Comparison of ENCODE assay signal across 8 cellular contexts in the genomic region with DNA sequence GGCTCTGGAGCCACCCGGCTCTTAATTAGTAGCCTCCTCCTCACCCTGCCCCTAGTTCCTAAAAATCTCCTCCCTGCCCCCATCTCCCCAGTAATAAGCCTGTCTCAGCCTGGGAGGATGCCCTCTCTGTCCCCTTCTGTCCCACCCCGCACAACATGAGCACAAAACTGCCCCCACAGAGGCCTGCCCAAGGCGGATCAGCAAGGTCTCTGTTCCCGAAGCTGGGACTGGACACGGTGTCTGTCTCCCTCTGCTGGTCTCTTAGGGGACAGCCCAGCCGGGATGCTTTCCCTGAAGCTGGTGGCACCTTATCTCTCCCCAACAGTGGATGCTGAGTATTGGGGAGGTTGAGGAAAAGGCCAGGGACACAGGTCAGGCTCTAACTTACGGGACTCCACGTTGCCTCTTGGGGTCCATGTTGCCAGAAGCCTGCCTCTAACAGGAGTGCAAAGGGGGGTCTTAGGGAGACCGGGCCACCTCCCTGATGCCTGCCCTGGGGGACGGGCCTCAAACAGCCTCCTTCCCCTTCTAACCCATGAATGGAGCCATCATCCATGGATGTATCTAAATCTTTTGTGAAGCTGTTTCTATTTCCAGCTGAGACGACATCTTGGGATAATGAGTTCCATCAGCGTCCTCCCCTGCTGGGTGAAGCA. TPM values are rescaled to one million over a fixed set of nuclear protein-coding genes. Genes with fewer than 3 reads are reported as not detected.
DNase-seq lines count a peak whose midpoint lies in the region; ATAC-seq and TF ChIP-seq lines count a peak whose summit lies in the region.

No MANE protein-coding gene starts in this region.

- no peak overlapping the region for H3K27ac ChIP-seq in thoracic aorta

- H3K27me3 Mint-ChIP-seq in activated T-helper 17 cell treated with anti-CD3 and anti-CD28 coated beads, Interleukin-2, amount 50 U/mL, for 72 hours: no peaks in the 10 kb centered on the region

- no peak overlapping the region for H3K4me3 ChIP-seq in GM12864 (ENCODE audit: low read depth, low read length)
- H3K4me3 ChIP-seq in fibroblast of the aortic adventitia (ENCODE audit: low read depth, low read length): no peak overlapping the region
- no peak overlapping the region for H3K4me3 ChIP-seq in thoracic aorta

- H3K4me1 ChIP-seq in thoracic aorta (ENCODE audit: control insufficient read depth in 1 of 2, low read depth in 2 of 2): peaks cover 0 to 15% of the 10 kb centered on the region in 2 donors

- H3K9me3 Mint-ChIP-seq in activated T-helper 17 cell treated with anti-CD3 and anti-CD28 coated beads, Interleukin-2, amount 50 U/mL, for 72 hours: no peaks in the 10 kb centered on the region

- H3K36me3 ChIP-seq in thoracic aorta: no peaks in the 10 kb centered on the region

- TF ChIP-seq RAD21 in Ishikawa (IDR thresholded peaks at IDR 0.05; ENCODE audit: low read depth): peak; percentile 100

- no peaks in the 10 kb centered on the region for H3K27me3 ChIP-seq in thoracic aorta (replicated peaks; ENCODE audit: insufficient read depth)

- no peaks in the 10 kb centered on the region for H3K9me3 ChIP-seq in thoracic aorta

- no peak for TF ChIP-seq EP300 in Ishikawa (IDR thresholded peaks at IDR 0.05; ENCODE audit: borderline replicate concordance)

- H3K4me3 Mint-ChIP-seq in activated T-helper 17 cell treated with anti-CD3 and anti-CD28 coated beads, Interleukin-2, amount 50 U/mL, for 72 hours: no peak overlapping the region

- no peaks in the 10 kb centered on the region for H3K36me3 Mint-ChIP-seq in activated T-helper 17 cell treated with anti-CD3 and anti-CD28 coated beads, Interleukin-2, amount 50 U/mL, for 72 hours (ENCODE audit: low read depth)

- peak; percentile 97 for ATAC-seq in activated T-helper 17 cell treated with anti-CD3 and anti-CD28 coated beads, Interleukin-2, amount 50 U/mL, for 72 hours (replicated peaks)
- ATAC-seq in thoracic aorta (ENCODE audit: insufficient number of reproducible peaks, low FRiP score, low read depth) (no peak), GM18870 (IDR thresholded peaks at IDR 0.05; ENCODE audit: unreplicated experiment) (no peak)

- peak; percentile 73 for DNase-seq in GM12864 (ENCODE audit: low read depth)
- peak; percentile 75 for DNase-seq in RPMI8226
- DNase-seq in fibroblast of the aortic adventitia (ENCODE audit: low read depth): peak; percentile 84
- peak; percentile 52 for DNase-seq in occipital lobe (lab: John Stamatoyannopoulos, UW)
- DNase-seq in thoracic aorta (ENCODE audit: low spot score): no peak

- peak; percentile 99 for TF ChIP-seq CTCF in GM12864 (IDR thresholded peaks at IDR 0.05; ENCODE audit: low read depth, low read length, missing control alignments)
- TF ChIP-seq CTCF in fibroblast of the aortic adventitia (IDR thresholded peaks at IDR 0.05; ENCODE audit: insufficient read depth, low read length): peak; percentile 100
- TF ChIP-seq CTCF in thoracic aorta (IDR thresholded peaks at IDR 0.05): peak; percentile 97

- H3K27ac Mint-ChIP-seq in activated T-helper 17 cell treated with anti-CD3 and anti-CD28 coated beads, Interleukin-2, amount 50 U/mL, for 72 hours: peak overlapping the region; percentile 6

- peaks cover 5% of the 10 kb centered on the region for H3K4me1 Mint-ChIP-seq in activated T-helper 17 cell treated with anti-CD3 and anti-CD28 coated beads, Interleukin-2, amount 50 U/mL, for 72 hours

TF ChIP-seq in Ishikawa, 13 proteins besides CTCF, POLR2A, EP300 and RAD21:
- TF ChIP-seq CREB1 (IDR thresholded peaks at IDR 0.05; ENCODE audit: low read depth) (no peak), TAF1 (IDR thresholded peaks at IDR 0.05; ENCODE audit: low read depth) (no peak), CEBPB (IDR thresholded peaks at IDR 0.05) (no peak), TEAD4 (IDR thresholded peaks at IDR 0.05) (no peak), YY1 (IDR thresholded peaks at IDR 0.05; ENCODE audit: low read depth) (no peak), FOXM1 (IDR thresholded peaks at IDR 0.05; ENCODE audit: borderline replicate concordance, low read depth) (no peak; the same call in 1 of the 2 replicates), EGR1 (IDR thresholded peaks at IDR 0.05) (no peak), MAX (IDR thresholded peaks at IDR 0.05) (no peak), NFIC (IDR thresholded peaks at IDR 0.05) (no peak), ZBTB7A (IDR thresholded peaks at IDR 0.05; ENCODE audit: low read depth) (no peak), TCF12 (IDR thresholded peaks at IDR 0.05; ENCODE audit: low read depth) (no peak)
- TF ChIP-seq, protein P1, sequence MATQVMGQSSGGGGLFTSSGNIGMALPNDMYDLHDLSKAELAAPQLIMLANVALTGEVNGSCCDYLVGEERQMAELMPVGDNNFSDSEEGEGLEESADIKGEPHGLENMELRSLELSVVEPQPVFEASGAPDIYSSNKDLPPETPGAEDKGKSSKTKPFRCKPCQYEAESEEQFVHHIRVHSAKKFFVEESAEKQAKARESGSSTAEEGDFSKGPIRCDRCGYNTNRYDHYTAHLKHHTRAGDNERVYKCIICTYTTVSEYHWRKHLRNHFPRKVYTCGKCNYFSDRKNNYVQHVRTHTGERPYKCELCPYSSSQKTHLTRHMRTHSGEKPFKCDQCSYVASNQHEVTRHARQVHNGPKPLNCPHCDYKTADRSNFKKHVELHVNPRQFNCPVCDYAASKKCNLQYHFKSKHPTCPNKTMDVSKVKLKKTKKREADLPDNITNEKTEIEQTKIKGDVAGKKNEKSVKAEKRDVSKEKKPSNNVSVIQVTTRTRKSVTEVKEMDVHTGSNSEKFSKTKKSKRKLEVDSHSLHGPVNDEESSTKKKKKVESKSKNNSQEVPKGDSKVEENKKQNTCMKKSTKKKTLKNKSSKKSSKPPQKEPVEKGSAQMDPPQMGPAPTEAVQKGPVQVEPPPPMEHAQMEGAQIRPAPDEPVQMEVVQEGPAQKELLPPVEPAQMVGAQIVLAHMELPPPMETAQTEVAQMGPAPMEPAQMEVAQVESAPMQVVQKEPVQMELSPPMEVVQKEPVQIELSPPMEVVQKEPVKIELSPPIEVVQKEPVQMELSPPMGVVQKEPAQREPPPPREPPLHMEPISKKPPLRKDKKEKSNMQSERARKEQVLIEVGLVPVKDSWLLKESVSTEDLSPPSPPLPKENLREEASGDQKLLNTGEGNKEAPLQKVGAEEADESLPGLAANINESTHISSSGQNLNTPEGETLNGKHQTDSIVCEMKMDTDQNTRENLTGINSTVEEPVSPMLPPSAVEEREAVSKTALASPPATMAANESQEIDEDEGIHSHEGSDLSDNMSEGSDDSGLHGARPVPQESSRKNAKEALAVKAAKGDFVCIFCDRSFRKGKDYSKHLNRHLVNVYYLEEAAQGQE (IDR thresholded peaks at IDR 0.05; ENCODE audit: low read depth): no peak
- TF ChIP-seq, protein P2, sequence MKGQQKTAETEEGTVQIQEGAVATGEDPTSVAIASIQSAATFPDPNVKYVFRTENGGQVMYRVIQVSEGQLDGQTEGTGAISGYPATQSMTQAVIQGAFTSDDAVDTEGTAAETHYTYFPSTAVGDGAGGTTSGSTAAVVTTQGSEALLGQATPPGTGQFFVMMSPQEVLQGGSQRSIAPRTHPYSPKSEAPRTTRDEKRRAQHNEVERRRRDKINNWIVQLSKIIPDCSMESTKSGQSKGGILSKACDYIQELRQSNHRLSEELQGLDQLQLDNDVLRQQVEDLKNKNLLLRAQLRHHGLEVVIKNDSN (IDR thresholded peaks at IDR 0.05): no peak

RNA-seq across cellular contexts. Expression of gene RAD9A, which starts 9.2 kb away (rescaled TPM):
- total RNA-seq in activated T-helper 17 cell treated with anti-CD3 and anti-CD28 coated beads, Interleukin-2, amount 50 U/mL, for 72 hours: 10 to 100 TPM; 32.0 to 37.5 TPM
- 4.7 and 11.2 TPM in 2 replicates for total RNA-seq in fibroblast of the aortic adventitia (ENCODE audit: low replicate concordance)
- 14.0 TPM for total RNA-seq in occipital lobe
- total RNA-seq in thoracic aorta: 10 to 100 TPM; 15.8 to 23.0 TPM

RNA-seq across cellular contexts. Expression of gene CLCF1, which starts 9.2 kb away (rescaled TPM):
- 1 to 10 TPM in 1 of 2 donors, under 1 TPM in 1; 0.22 to 1.1 TPM for total RNA-seq in activated T-helper 17 cell treated with anti-CD3 and anti-CD28 coated beads, Interleukin-2, amount 50 U/mL, for 72 hours
- total RNA-seq in fibroblast of the aortic adventitia (ENCODE audit: low replicate concordance) (1.5 and 9.4 TPM in 2 replicates), occipital lobe (not detected), thoracic aorta (10 to 100 TPM; 27.1 to 38.1 TPM)

RNA-seq across cellular contexts. Expression of gene PPP1CA, which starts 19.0 kb away (rescaled TPM):
- 100 to 1,000 TPM; 220 to 322 TPM for total RNA-seq in activated T-helper 17 cell treated with anti-CD3 and anti-CD28 coated beads, Interleukin-2, amount 50 U/mL, for 72 hours
- total RNA-seq in fibroblast of the aortic adventitia (ENCODE audit: low replicate concordance): 97.6 and 129 TPM in 2 replicates
- total RNA-seq in occipital lobe: 53.5 TPM
- 10 to 100 TPM; 74.4 to 77.8 TPM for total RNA-seq in thoracic aorta

RNA-seq across cellular contexts. Expression of gene TBC1D10C, which starts 21.3 kb away (rescaled TPM):
- total RNA-seq in activated T-helper 17 cell treated with anti-CD3 and anti-CD28 coated beads, Interleukin-2, amount 50 U/mL, for 72 hours: 100 to 1,000 TPM; 155 to 197 TPM
- not detected in 2 replicates for total RNA-seq in fibroblast of the aortic adventitia (ENCODE audit: low replicate concordance)
- 0.16 TPM for total RNA-seq in occipital lobe
- 1 to 10 TPM; 2.6 to 3.8 TPM for total RNA-seq in thoracic aorta

RNA-seq across cellular contexts. Expression of gene POLD4, which starts 29.3 kb away (rescaled TPM):
- total RNA-seq in activated T-helper 17 cell treated with anti-CD3 and anti-CD28 coated beads, Interleukin-2, amount 50 U/mL, for 72 hours: 10 to 100 TPM; 32.4 to 60.2 TPM
- total RNA-seq in fibroblast of the aortic adventitia (ENCODE audit: low replicate concordance): 53.5 and 101 TPM in 2 replicates
- 3.6 TPM for total RNA-seq in occipital lobe
- 100 to 1,000 TPM; 145 to 148 TPM for total RNA-seq in thoracic aorta
